ENCODE assay signal across 11 cellular contexts in the genomic region with DNA sequence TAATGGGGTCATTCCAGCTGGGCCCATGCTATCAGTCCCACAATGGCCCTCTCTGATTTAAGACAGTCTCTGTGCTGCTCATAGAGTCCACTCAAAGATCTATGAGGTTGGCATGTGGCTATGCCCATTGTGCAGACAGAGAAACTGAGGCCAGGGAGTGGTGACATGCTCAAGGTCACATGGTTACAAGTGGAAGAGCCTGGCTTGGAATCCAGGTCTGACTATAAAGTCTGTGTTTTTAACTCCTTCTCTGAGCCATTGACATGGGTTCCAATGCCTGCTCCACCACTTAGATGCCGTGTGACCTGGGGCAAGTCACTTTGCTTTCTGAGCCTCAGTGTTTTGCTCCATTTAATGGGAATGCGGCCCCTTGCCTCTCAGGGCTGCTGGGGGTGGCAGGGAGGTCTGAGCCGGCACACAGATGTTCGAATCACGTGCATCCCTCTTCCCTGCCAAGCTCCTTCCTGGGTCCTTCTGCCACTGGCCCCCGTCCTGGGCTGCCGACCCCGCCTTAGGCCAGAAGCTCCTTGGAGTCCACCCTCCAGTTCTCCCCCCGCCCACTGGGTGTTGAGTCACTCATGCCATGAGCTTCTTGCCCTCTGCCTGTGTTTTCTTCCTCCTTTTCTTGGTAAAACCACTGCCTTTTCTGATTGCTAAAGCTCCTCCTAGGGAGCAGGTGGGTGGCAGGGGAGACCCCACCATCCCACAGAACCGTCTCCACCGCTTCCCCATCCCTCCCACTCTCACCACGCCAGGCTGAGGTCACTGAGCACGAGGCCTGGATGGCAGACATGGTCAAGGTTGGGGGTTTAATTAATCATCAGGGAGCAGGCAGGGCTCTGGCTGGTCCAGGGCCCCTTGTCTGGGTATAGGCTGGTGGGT. TPM values are rescaled to one million over a fixed set of nuclear protein-coding genes. Genes with fewer than 3 reads are reported as not detected.
DNase-seq lines count a peak whose midpoint lies in the region; ATAC-seq and TF ChIP-seq lines count a peak whose summit lies in the region.
"Had no signal": no experiment of that assay in that cellular context is flagged by ENCODE, and none has a peak within 500 bp of the region (broad histone marks: within the 10 kb centered on the region; RNA-seq: fewer than 3 reads in every experiment).

No MANE protein-coding gene starts in this region.

- no peaks in the 10 kb centered on the region for H3K9me3 Mint-ChIP-seq in activated naive CD8-positive, alpha-beta T cell treated with anti-CD3 and anti-CD28 coated beads for 36 hours

- ATAC-seq in lower lobe of right lung (peak; percentile 45 to 50), GM21447 (IDR thresholded peaks at IDR 0.05; ENCODE audit: unreplicated experiment) (no peak), HG03571 (IDR thresholded peaks at IDR 0.05; ENCODE audit: unreplicated experiment) (no peak), HG02973 (IDR thresholded peaks at IDR 0.05; ENCODE audit: unreplicated experiment) (no peak)

- H3K9me3 ChIP-seq in lower lobe of right lung (no peaks in the 10 kb centered on the region), uterus (no peaks in the 10 kb centered on the region)
- H3K9me3 ChIP-seq: SJSA1 had no signal

- TF ChIP-seq CTCF in lower lobe of right lung (IDR thresholded peaks at IDR 0.05) (no peak), uterus (IDR thresholded peaks at IDR 0.05) (no peak)

- H3K27me3 ChIP-seq in lower lobe of right lung (ENCODE audit: low read depth) (no peaks in the 10 kb centered on the region), uterus (no peaks in the 10 kb centered on the region)
- H3K27me3 ChIP-seq: SJSA1 had no signal

- H3K36me3 ChIP-seq in lower lobe of right lung (no peaks in the 10 kb centered on the region), uterus (no peaks in the 10 kb centered on the region)
- H3K36me3 ChIP-seq: SJSA1 had no signal

- H3K4me3 Mint-ChIP-seq in activated naive CD8-positive, alpha-beta T cell treated with anti-CD3 and anti-CD28 coated beads for 36 hours, result no peak overlapping the region

- H3K4me1 Mint-ChIP-seq in activated naive CD8-positive, alpha-beta T cell treated with anti-CD3 and anti-CD28 coated beads for 36 hours, result peaks cover 15% of the 10 kb centered on the region

- peak; percentile 30 for DNase-seq in stimulated activated CD4-positive, alpha-beta T cell treated with anti-CD3 and anti-CD28 coated beads, Interleukin-15, amount 100 ng/mL, for 24 hours
- no peak for DNase-seq in stimulated activated CD4-positive, alpha-beta T cell treated with anti-CD3 and anti-CD28 coated beads, Interleukin-12 subunit alpha, Interleukin-12 subunit beta, amount 100 ng/mL, for 4 hours
- DNase-seq in activated naive CD8-positive, alpha-beta T cell treated with anti-CD3 and anti-CD28 coated beads for 36 hours, result peak; percentile 45
- DNase-seq in lower lobe of right lung (peak; percentile 90), uterus (peak; percentile 74 to 87)
- DNase-seq: DMS79 treated with DMSO at 0.1 percent for 48 hours, midbrain had no signal

- H3K27me3 Mint-ChIP-seq in activated naive CD8-positive, alpha-beta T cell treated with anti-CD3 and anti-CD28 coated beads for 36 hours, result no peaks in the 10 kb centered on the region

- H3K27ac Mint-ChIP-seq in activated naive CD8-positive, alpha-beta T cell treated with anti-CD3 and anti-CD28 coated beads for 36 hours, result peak overlapping the region; percentile 68

- H3K27ac ChIP-seq in lower lobe of right lung (peak overlapping the region; percentile 54), uterus (peak overlapping the region; percentile 91 to 93)
- H3K27ac ChIP-seq: SJSA1 had no signal

- TF ChIP-seq POLR2A in uterus (IDR thresholded peaks at IDR 0.05), result peak in 1 of 2 donors; percentile 9

- peaks cover 47% of the 10 kb centered on the region for H3K4me1 ChIP-seq in lower lobe of right lung
- peaks cover 12 to 14% of the 10 kb centered on the region in 2 donors for H3K4me1 ChIP-seq in uterus

- no peak overlapping the region for H3K4me3 ChIP-seq in lower lobe of right lung
- H3K4me3 ChIP-seq in uterus, result no peak overlapping the region
- H3K4me3 ChIP-seq: SJSA1 had no signal

- no peaks in the 10 kb centered on the region for H3K36me3 Mint-ChIP-seq in activated naive CD8-positive, alpha-beta T cell treated with anti-CD3 and anti-CD28 coated beads for 36 hours

- intact Hi-C loops in lower lobe of right lung (cut with DNase I), result no loop called here
- intact Hi-C loops in uterus (cut with DNase I; ENCODE audit: low total_unique reads), result no loop called here

RNA-seq across cellular contexts. Expression of a gene that starts 35.7 kb away (rescaled TPM):
- total RNA-seq in activated naive CD8-positive, alpha-beta T cell treated with anti-CD3 and anti-CD28 coated beads for 36 hours, result 10 to 100 TPM; 36.4 to 37.7 TPM
- total RNA-seq in lower lobe of right lung (326 TPM), uterus (100 to 1,000 TPM in 1 of 4 donors, 10 to 100 TPM in 3; 15.6 to 100 (median 59.9) TPM)

Comparison
In these comparisons a context has a peak if more than half of its experiments do, and no peak if none do; other contexts are left out.
1. ATAC-seq: peak in lower lobe of right lung (2 of 2); none in GM21447 (single experiment), HG03571 (single experiment) and HG02973 (single experiment).